In genomic region chr14:65772901-65773574, GRCh38 we compare ENCODE assay signal across 25 cellular contexts.
DNase-seq lines count a peak whose midpoint lies in the region; ATAC-seq and TF ChIP-seq lines count a peak whose summit lies in the region.
"Had no signal": no experiment of that assay in that cellular context is flagged by ENCODE, and none has a peak within 500 bp of the region (broad histone marks: within the 10 kb centered on the region; RNA-seq: fewer than 3 reads in every experiment).

No MANE protein-coding gene starts in this region.

- H3K27me3 ChIP-seq in PC-3 (ENCODE audit: low read length): no peaks in the 10 kb centered on the region
- no peaks in the 10 kb centered on the region for H3K27me3 ChIP-seq in duodenal mucosa (ENCODE audit: control insufficient read depth in 1 of 2, insufficient read depth in 2 of 2, low read length in 2 of 2)
- H3K27me3 ChIP-seq: left lung had no signal

- H3K9me2 ChIP-seq in PC-3 (replicated peaks; ENCODE audit: low read length): no peaks in the 10 kb centered on the region

- H3K9me3 Mint-ChIP-seq in progenitor cell of endocrine pancreas (ENCODE audit: low read depth): peaks cover 8% of the 10 kb centered on the region
- H3K9me3 Mint-ChIP-seq: activated CD8-positive, alpha-beta T cell treated with anti-CD3 and anti-CD28 coated beads for 36 hours; activated T-cell treated with anti-CD3 and anti-CD28 coated beads, Interleukin-2, amount 50 U/mL, for 72 hours; H9 had no signal

- no peaks in the 10 kb centered on the region for H3K79me2 ChIP-seq in PC-3 (ENCODE audit: low read length)

- DNase-seq in LNCaP clone FGC (ENCODE audit: low read depth) (peak; percentile 64), PC-3 (no peak), progenitor cell of endocrine pancreas (ENCODE audit: low spot score, unreplicated experiment) (no peak), NCI-H1092 (lab: John Stamatoyannopoulos, UW) (no peak), mucosa of gallbladder (ENCODE audit: low spot score) (no peak)
- DNase-seq: activated CD8-positive, alpha-beta T cell treated with anti-CD3 and anti-CD28 coated beads for 36 hours; activated T-cell treated with anti-CD3 and anti-CD28 coated beads, Interleukin-2, amount 50 U/mL, for 72 hours; Caco-2; EL; H9; KG1; left lung; NCI-H1417 treated with DMSO at 0.1 percent for 48 hours; NCI-H748 treated with DMSO at 0.1 percent for 48 hours; nucleus accumbens; stimulated activated CD4-positive, alpha-beta T cell treated with anti-CD3 and anti-CD28 coated beads, Interleukin-2, amount 100 ng/mL, for 48 hours; substantia nigra; WERI-Rb-1 had no signal

- no peak overlapping the region for H3K9ac ChIP-seq in PC-3 (ENCODE audit: low read length)
- H3K9ac ChIP-seq in duodenal mucosa (ENCODE audit: low read depth in 1 of 2, low read length in 2 of 2): peak overlapping the region in 1 of 2 donors; percentile 41

- no peaks in the 10 kb centered on the region for H3K9me3 ChIP-seq in PC-3 (ENCODE audit: low read length)
- H3K9me3 ChIP-seq in duodenal mucosa (ENCODE audit: control insufficient read depth in 1 of 2, low read length in 2 of 2): no peaks in the 10 kb centered on the region
- H3K9me3 ChIP-seq: Caco-2 had no signal

- peaks cover 21% of the 10 kb centered on the region for H3K27me3 Mint-ChIP-seq in progenitor cell of endocrine pancreas
- H3K27me3 Mint-ChIP-seq: activated CD8-positive, alpha-beta T cell treated with anti-CD3 and anti-CD28 coated beads for 36 hours; brain had no signal

- no peak overlapping the region for H3K27ac ChIP-seq in PC-3 (ENCODE audit: low read length)
- H3K27ac ChIP-seq in duodenal mucosa (ENCODE audit: low read depth, low read length): no peak overlapping the region
- H3K27ac ChIP-seq: HL-60, left lung, WERI-Rb-1 had no signal

- CTCF ChIA-PET in PC-3 (lab: Charles Lee): interaction anchor here (1.0 kb wide), 1 partner anchor 51 kb away, joined by 3 read pairs; no protein-coding TSS in a partner anchor

- H4K20me1 ChIP-seq in PC-3 (ENCODE audit: low read length): no peaks in the 10 kb centered on the region

- TF ChIP-seq CTCF in LNCaP clone FGC (IDR thresholded peaks at IDR 0.05; ENCODE audit: control insufficient read depth, extremely low read depth, insufficient read depth) (no peak), PC-3 (conservative IDR thresholded peaks at IDR 0.05; ENCODE audit: low read depth, low read length) (no peak), progenitor cell of endocrine pancreas (IDR thresholded peaks at IDR 0.05; ENCODE audit: unreplicated experiment) (no peak)

- H3K4me3 ChIP-seq in LNCaP clone FGC (ENCODE audit: low read depth, low read length): no peak overlapping the region
- no peak overlapping the region for H3K4me3 ChIP-seq in PC-3 (ENCODE audit: low read length)
- peak overlapping the region; percentile 29 to 41 for H3K4me3 ChIP-seq in duodenal mucosa (ENCODE audit: low read depth in 1 of 2, low read length in 2 of 2)
- H3K4me3 ChIP-seq: left lung had no signal

- H2AFZ ChIP-seq in PC-3 (ENCODE audit: low read length): no peak overlapping the region

- peaks cover 13% of the 10 kb centered on the region for H3K4me1 Mint-ChIP-seq in progenitor cell of endocrine pancreas (ENCODE audit: low read depth)
- H3K4me1 Mint-ChIP-seq: H9 had no signal

- no TSS peak for BruUV-seq in PC-3 (replicated peaks; lab: Mats Ljungman, UMichigan)

- H3F3A ChIP-seq in PC-3 (ENCODE audit: low read length, unreplicated experiment): no peaks in the 10 kb centered on the region

- no peak overlapping the region for H3K4me2 ChIP-seq in PC-3 (ENCODE audit: low read length)

- H3K27ac Mint-ChIP-seq in progenitor cell of endocrine pancreas: peak overlapping the region; percentile 32
- H3K27ac Mint-ChIP-seq: activated CD8-positive, alpha-beta T cell treated with anti-CD3 and anti-CD28 coated beads for 36 hours; activated T-cell treated with anti-CD3 and anti-CD28 coated beads, Interleukin-2, amount 50 U/mL, for 72 hours; brain; H9 had no signal

- H3K4me1 ChIP-seq in PC-3 (ENCODE audit: insufficient read depth, low read length) (peaks cover 15% of the 10 kb centered on the region), duodenal mucosa (ENCODE audit: control insufficient read depth in 1 of 2, insufficient read depth in 2 of 2, low read length in 2 of 2) (peaks cover 27 to 38% of the 10 kb centered on the region in 2 donors)
- H3K4me1 ChIP-seq: left lung had no signal

- POLR2A ChIA-PET in PC-3 (lab: Charles Lee; ENCODE audit: unreplicated experiment): no interaction called here

- intact Hi-C loops in PC-3 (cut with micrococcal nuclease): no loop called here

- H3K36me3 ChIP-seq in PC-3 (ENCODE audit: low read depth, low read length) (no peaks in the 10 kb centered on the region), duodenal mucosa (ENCODE audit: control insufficient read depth in 1 of 2, insufficient read depth in 2 of 2, low read length in 2 of 2) (no peaks in the 10 kb centered on the region)
- H3K36me3 ChIP-seq: left lung, WERI-Rb-1 had no signal

- H3K4me3 Mint-ChIP-seq in progenitor cell of endocrine pancreas (ENCODE audit: low read depth): no peak overlapping the region
- H3K4me3 Mint-ChIP-seq: activated CD8-positive, alpha-beta T cell treated with anti-CD3 and anti-CD28 coated beads for 36 hours; activated T-cell treated with anti-CD3 and anti-CD28 coated beads, Interleukin-2, amount 50 U/mL, for 72 hours; brain; H9 had no signal

- peak; percentile 9; the same call in 1 of the 2 replicates for ATAC-seq in PC-3
- no peak for ATAC-seq in GM18873 (IDR thresholded peaks at IDR 0.05; ENCODE audit: low FRiP score, unreplicated experiment)
- no peak for ATAC-seq in HG03159 (IDR thresholded peaks at IDR 0.05; ENCODE audit: unreplicated experiment)
- ATAC-seq: activated CD8-positive, alpha-beta T cell treated with anti-CD3 and anti-CD28 coated beads for 36 hours; activated naive CD4-positive, alpha-beta T cell treated with anti-CD3 and anti-CD28 coated beads, Interleukin-2, amount 50 U/mL, for 72 hours; activated T-cell treated with anti-CD3 and anti-CD28 coated beads, Interleukin-2, amount 50 U/mL, for 72 hours; esophagus mucosa; left lung had no signal

- no peaks in the 10 kb centered on the region for H3K36me3 Mint-ChIP-seq in progenitor cell of endocrine pancreas (ENCODE audit: insufficient read depth)
- H3K36me3 Mint-ChIP-seq: brain had no signal

Comparison
In these comparisons a context has a peak if more than half of its experiments do, and no peak if none do; other contexts are left out.
1. H3K4me3 ChIP-seq: peak in duodenal mucosa (2 of 2); none in LNCaP clone FGC (single experiment) and PC-3 (single experiment).